In genomic region chr12:47077206-47078085, GRCh38 we compare ENCODE assay signal across 10 cellular contexts. TPM values are rescaled to one million over a fixed set of nuclear protein-coding genes. Genes with fewer than 3 reads are reported as not detected.
DNase-seq lines count a peak whose midpoint lies in the region; ATAC-seq, FAIRE-seq and TF ChIP-seq lines count a peak whose summit lies in the region.
"Had no signal": no experiment of that assay in that cellular context is flagged by ENCODE, and none has a peak within 500 bp of the region (broad histone marks: within the 10 kb centered on the region; RNA-seq: fewer than 3 reads in every experiment).

No MANE protein-coding gene starts in this region.

- H3K4me2 ChIP-seq in K562 (ENCODE audit: insufficient read depth, low read length): no peak overlapping the region; the same call in 1 of the 2 replicates

- H3K9me1 ChIP-seq in K562 (ENCODE audit: control insufficient read depth, insufficient read depth, low read length): no peaks in the 10 kb centered on the region

- H3K9me3 Mint-ChIP-seq in stimulated activated naive CD8-positive, alpha-beta T cell treated with anti-CD3 and anti-CD28 coated beads, Interleukin-15, Interleukin-2, amounts not matched to agents 100 ng/mL and 50 ng/mL, for 24 hours: no peaks in the 10 kb centered on the region
- no peaks in the 10 kb centered on the region for H3K9me3 Mint-ChIP-seq in naive B cell

- no peaks in the 10 kb centered on the region for H3K9me3 ChIP-seq in K562 (replicated peaks; ENCODE audit: control insufficient read depth, insufficient read depth, low read depth, low read length)

- H3K36me3 ChIP-seq in K562 (ENCODE audit: control insufficient read depth, insufficient read depth, low read length): no peaks in the 10 kb centered on the region

- peak overlapping the region; percentile 96 for H3K4me3 Mint-ChIP-seq in stimulated activated naive CD8-positive, alpha-beta T cell treated with anti-CD3 and anti-CD28 coated beads, Interleukin-15, Interleukin-2, amounts not matched to agents 100 ng/mL and 50 ng/mL, for 24 hours
- H3K4me3 Mint-ChIP-seq in naive B cell: peak overlapping the region in 6 of 8 donors; percentile 22 to 94 (median 68)

- in situ Hi-C loops in K562 (cut with MboI): no loop called here

- CTCF ChIA-PET in K562 (lab: Yijun Ruan, JAX; ENCODE audit: low intra/inter-chr PET ratio): no interaction called here

- no TSS peak for BruUV-seq in K562 (replicated peaks; lab: Mats Ljungman, UMichigan)

- no peak for DNase-seq in stimulated activated naive CD8-positive, alpha-beta T cell treated with anti-CD3 and anti-CD28 coated beads, Interleukin-15, Interleukin-2, amounts not matched to agents 100 U/mL and 50 U/mL, for 24 hours
- DNase-seq in K562 (ENCODE audit: extremely low read depth in 1 of 4, low spot score in 3 of 4) (no peak), naive B cell (no peak), HuH-7 (ENCODE audit: low spot score) (no peak)
- no peak for DNase-seq in stimulated activated CD4-positive, alpha-beta T cell treated with anti-CD3 and anti-CD28 coated beads, Interleukin-4, amount 100 ng/mL, for 24 hours
- DNase-seq: foreskin keratinocyte, midbrain had no signal

- no peaks in the 10 kb centered on the region; a peak in 1 of 5 replicates for H3K27me3 ChIP-seq in K562 (ENCODE audit: control insufficient read depth in 2 of 2, insufficient read depth in 2 of 2, low read length in 2 of 2)
- H3K27me3 ChIP-seq: foreskin keratinocyte had no signal

- H3K9ac ChIP-seq in K562 (ENCODE audit: insufficient read depth in 1 of 2, low read depth in 2 of 2, low read length in 2 of 2): no peak overlapping the region

- H3K4me1 Mint-ChIP-seq in stimulated activated naive CD8-positive, alpha-beta T cell treated with anti-CD3 and anti-CD28 coated beads, Interleukin-15, Interleukin-2, amounts not matched to agents 100 ng/mL and 50 ng/mL, for 24 hours (ENCODE audit: low read depth): peaks cover 57% of the 10 kb centered on the region
- peaks cover 24 to 44% (median 31%) of the 10 kb centered on the region in 3 donors for H3K4me1 Mint-ChIP-seq in naive B cell

- TF ChIP-seq EP300 in K562 (IDR thresholded peaks at IDR 0.05; ENCODE audit: low read length): no peak

- H3K27me3 Mint-ChIP-seq in stimulated activated naive CD8-positive, alpha-beta T cell treated with anti-CD3 and anti-CD28 coated beads, Interleukin-15, Interleukin-2, amounts not matched to agents 100 ng/mL and 50 ng/mL, for 24 hours: no peaks in the 10 kb centered on the region
- no peaks in the 10 kb centered on the region for H3K27me3 Mint-ChIP-seq in naive B cell

- no peak for TF ChIP-seq POLR2A in K562 (conservative IDR thresholded peaks at IDR 0.05)

- TF ChIP-seq CTCF in K562 (IDR thresholded peaks at IDR 0.05 in 2 of 3, conservative IDR thresholded peaks at IDR 0.05 in 1 of 3; ENCODE audit: insufficient read depth in 2 of 3, low read depth in 1 of 3, low read length in 3 of 3): no peak

- no peak for TF ChIP-seq RAD21 in K562 (CRISPR knock-in tag; conservative IDR thresholded peaks at IDR 0.05 in 1 of 2, IDR thresholded peaks at IDR 0.05 in 1 of 2)

- H3K79me2 ChIP-seq in K562 (ENCODE audit: control insufficient read depth, insufficient read depth, low read length): no peaks in the 10 kb centered on the region; the same call in 2 of the 3 replicates

- peak; percentile 40 for FAIRE-seq in K562 (lab: Jason Lieb, UNC)

- H3K27ac Mint-ChIP-seq in stimulated activated naive CD8-positive, alpha-beta T cell treated with anti-CD3 and anti-CD28 coated beads, Interleukin-15, Interleukin-2, amounts not matched to agents 100 ng/mL and 50 ng/mL, for 24 hours: peak overlapping the region; percentile 65
- peak overlapping the region in 1 of 6 donors; percentile 66 for H3K27ac Mint-ChIP-seq in naive B cell

- peaks cover 0 to 19% of the 10 kb centered on the region in 2 experiments; a peak in 4 of 5 replicates for H3K4me1 ChIP-seq in K562 (replicated peaks in 1 of 2; ENCODE audit: control insufficient read depth in 2 of 2, insufficient read depth in 2 of 2, low read length in 2 of 2)

- H4K20me1 ChIP-seq in K562 (replicated peaks; ENCODE audit: control insufficient read depth, insufficient read depth, low read length): no peaks in the 10 kb centered on the region

- intact Hi-C loops in K562 (cut with micrococcal nuclease): loop anchor here (2.0 kb wide), 2 partner anchors 137 to 231 kb away; no protein-coding TSS in a partner anchor

- ATAC-seq in stimulated activated naive CD8-positive, alpha-beta T cell treated with anti-CD3 and anti-CD28 coated beads, Interleukin-15, Interleukin-2, amounts not matched to agents 100 U/mL and 50 U/mL, for 24 hours: no peak
- ATAC-seq in K562 (no peak), naive B cell (ENCODE audit: low read depth in 2 of 2) (no peak), HG02571 (IDR thresholded peaks at IDR 0.05; ENCODE audit: unreplicated experiment) (no peak), GM21367 (IDR thresholded peaks at IDR 0.05; ENCODE audit: unreplicated experiment) (no peak)
- ATAC-seq: foreskin keratinocyte had no signal

- WGBS in K562 (ENCODE audit: insufficient coverage, low coverage, missing lambda C conversion rate): 49% methylated on average over 17 of the region's 17 CpGs

- POLR2A ChIA-PET in K562 (lab: Yijun Ruan, JAX): interaction anchor here (1.4 to 3.1 kb wide), 3 partner anchors 8 to 301 kb away, joined by 3 to 21 read pairs (median 4); no protein-coding TSS in a partner anchor

- H3K36me3 Mint-ChIP-seq in stimulated activated naive CD8-positive, alpha-beta T cell treated with anti-CD3 and anti-CD28 coated beads, Interleukin-15, Interleukin-2, amounts not matched to agents 100 ng/mL and 50 ng/mL, for 24 hours (ENCODE audit: low read depth): peaks cover 46% of the 10 kb centered on the region
- H3K36me3 Mint-ChIP-seq in naive B cell: peaks cover 0 to 8% of the 10 kb centered on the region in 2 donors

- H2AFZ ChIP-seq in K562 (ENCODE audit: low read depth, low read length): no peak overlapping the region

- no peak overlapping the region for H3K27ac ChIP-seq in K562 (ENCODE audit: extremely low read depth, low read depth, low read length)
- H3K27ac ChIP-seq: foreskin keratinocyte had no signal

- H3K4me3 ChIP-seq in K562: no peak overlapping the region

TF ChIP-seq in K562, 482 proteins besides CTCF, POLR2A, EP300 and RAD21:
- TF ChIP-seq ATF7 (IDR thresholded peaks at IDR 0.05): peak; percentile 41; the same call in 1 of the 2 replicates
- TF ChIP-seq, protein P1, sequence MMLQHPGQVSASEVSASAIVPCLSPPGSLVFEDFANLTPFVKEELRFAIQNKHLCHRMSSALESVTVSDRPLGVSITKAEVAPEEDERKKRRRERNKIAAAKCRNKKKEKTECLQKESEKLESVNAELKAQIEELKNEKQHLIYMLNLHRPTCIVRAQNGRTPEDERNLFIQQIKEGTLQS (IDR thresholded peaks at IDR 0.05): 0 out of 2 replicates have a peak, but pooled peaks have one; percentile 30
- TF ChIP-seq, protein P1 (CRISPR knock-in tag; conservative IDR thresholded peaks at IDR 0.05): no peak
- TF ChIP-seq SAP30 (IDR thresholded peaks at IDR 0.05; ENCODE audit: borderline replicate concordance, insufficient read depth, low read depth, low read length, poor library complexity, severe bottlenecking): no peak
- TF ChIP-seq CBFA2T3 (IDR thresholded peaks at IDR 0.05): 0 out of 2 replicates have a peak, but pooled peaks have one; percentile 11

RNA-seq across cellular contexts. Expression of gene PCED1B, which starts 2.0 kb away (rescaled TPM):
- total RNA-seq in K562 (2011; cell fraction: chromatin; rRNA removed; ENCODE audit: low replicate concordance): 2.8 and 3.6 TPM in 2 replicates
- total RNA-seq in K562 (2011; cell fraction: nucleolus; rRNA removed): 2.3 and 3.0 TPM in 2 replicates
- total RNA-seq in K562 (2011; cell fraction: nucleoplasm; rRNA removed): 2.9 and 4.0 TPM in 2 replicates
- total RNA-seq in K562 (2014; rRNA removed): 1.6 and 4.4 TPM in 2 replicates
- 2.5 and 2.7 TPM in 2 replicates for total RNA-seq in K562 (2014; rRNA removed; fragmentation: Illumina TruSeq; extraction: Trizol)
- total RNA-seq in K562 (2015; rRNA removed; fragmentation: Illumina TruSeq; extraction: Trizol): 4.7 and 6.1 TPM in 2 replicates
- 7.2 and 7.4 TPM in 2 replicates for total RNA-seq in K562 (2021)
- polyA plus RNA-seq in K562 (2011; rRNA removed): 0.35 and 1.2 TPM in 2 replicates
- polyA plus RNA-seq in K562 (2011; cell fraction: cytosol; rRNA removed): 0.13 and 3.5 TPM in 2 replicates
- polyA plus RNA-seq in K562 (2011; cell fraction: nucleus; rRNA removed): 0.24 and 3.2 TPM in 2 replicates
- 21.8 and 40.0 TPM in 2 replicates for polyA plus RNA-seq in K562 (2012)
- polyA plus RNA-seq in K562 (2014; fragmentation: Illumina TruSeq; extraction: Trizol): 9.3 and 9.6 TPM in 2 replicates
- 1 to 10 TPM; 1.2 to 1.5 TPM for polyA plus RNA-seq in K562 (2014; fragmentation: Nextera tagmentation; extraction: Ambion mirVana)
- polyA plus RNA-seq in K562 (2014; rRNA removed): 6.6 and 8.6 TPM in 2 replicates
- polyA minus RNA-seq in K562 (2011; rRNA and poly(A)+ RNA removed): 0.09 and 1.3 TPM in 2 replicates
- polyA minus RNA-seq in K562 (2011; cell fraction: cytosol; rRNA and poly(A)+ RNA removed): 1.1 TPM in 1 of 2 replicates, not detected in the other
- 0.54 TPM in 1 of 2 replicates, not detected in the other for polyA minus RNA-seq in K562 (2011; cell fraction: nucleus; rRNA and poly(A)+ RNA removed)
- 10 to 100 TPM in 3 of 6 donors, 1 to 10 TPM in 3; 8.2 to 17.4 (median 11.0) TPM for polyA plus RNA-seq in naive B cell (ENCODE audit: low read depth in 6 of 6)

RNA-seq across cellular contexts. Expression of gene AMIGO2, which starts 2.3 kb away (rescaled TPM):
- total RNA-seq in K562 (2011; cell fraction: chromatin; rRNA removed; ENCODE audit: low replicate concordance): 4.4 and 5.8 TPM in 2 replicates
- 3.9 and 5.0 TPM in 2 replicates for total RNA-seq in K562 (2011; cell fraction: nucleolus; rRNA removed)
- total RNA-seq in K562 (2011; cell fraction: nucleoplasm; rRNA removed): 4.5 and 5.2 TPM in 2 replicates
- total RNA-seq in K562 (2014; rRNA removed): 3.6 and 3.8 TPM in 2 replicates
- 3.6 and 4.7 TPM in 2 replicates for total RNA-seq in K562 (2014; rRNA removed; fragmentation: Illumina TruSeq; extraction: Trizol)
- total RNA-seq in K562 (2015; rRNA removed; fragmentation: Illumina TruSeq; extraction: Trizol): 7.9 and 8.1 TPM in 2 replicates
- 3.5 and 3.7 TPM in 2 replicates for total RNA-seq in K562 (2021)
- polyA plus RNA-seq in K562 (2011; rRNA removed): 0.38 and 8.3 TPM in 2 replicates
- polyA plus RNA-seq in K562 (2011; cell fraction: cytosol; rRNA removed): 0.18 and 2.8 TPM in 2 replicates
- polyA plus RNA-seq in K562 (2011; cell fraction: nucleus; rRNA removed): 0.39 and 6.3 TPM in 2 replicates
- 11.9 and 24.7 TPM in 2 replicates for polyA plus RNA-seq in K562 (2012)
- 4.5 and 4.6 TPM in 2 replicates for polyA plus RNA-seq in K562 (2014; fragmentation: Illumina TruSeq; extraction: Trizol)
- 1 to 10 TPM; 2.0 to 4.1 TPM for polyA plus RNA-seq in K562 (2014; fragmentation: Nextera tagmentation; extraction: Ambion mirVana)
- polyA plus RNA-seq in K562 (2014; rRNA removed): 2.5 and 3.8 TPM in 2 replicates
- polyA minus RNA-seq in K562 (2011; rRNA and poly(A)+ RNA removed): 0.45 and 7.9 TPM in 2 replicates
- 4.2 TPM in 1 of 2 replicates, not detected in the other for polyA minus RNA-seq in K562 (2011; cell fraction: cytosol; rRNA and poly(A)+ RNA removed)
- 0.22 and 2.6 TPM in 2 replicates for polyA minus RNA-seq in K562 (2011; cell fraction: nucleus; rRNA and poly(A)+ RNA removed)
- polyA plus RNA-seq in naive B cell (ENCODE audit: low read depth in 6 of 6): 10 to 100 TPM in 1 of 6 donors, 1 to 10 TPM in 4, under 1 TPM in 1; 0.08 to 10.7 (median 6.1) TPM
